ENCODE assay signal across 12 cellular contexts in the genomic region with DNA sequence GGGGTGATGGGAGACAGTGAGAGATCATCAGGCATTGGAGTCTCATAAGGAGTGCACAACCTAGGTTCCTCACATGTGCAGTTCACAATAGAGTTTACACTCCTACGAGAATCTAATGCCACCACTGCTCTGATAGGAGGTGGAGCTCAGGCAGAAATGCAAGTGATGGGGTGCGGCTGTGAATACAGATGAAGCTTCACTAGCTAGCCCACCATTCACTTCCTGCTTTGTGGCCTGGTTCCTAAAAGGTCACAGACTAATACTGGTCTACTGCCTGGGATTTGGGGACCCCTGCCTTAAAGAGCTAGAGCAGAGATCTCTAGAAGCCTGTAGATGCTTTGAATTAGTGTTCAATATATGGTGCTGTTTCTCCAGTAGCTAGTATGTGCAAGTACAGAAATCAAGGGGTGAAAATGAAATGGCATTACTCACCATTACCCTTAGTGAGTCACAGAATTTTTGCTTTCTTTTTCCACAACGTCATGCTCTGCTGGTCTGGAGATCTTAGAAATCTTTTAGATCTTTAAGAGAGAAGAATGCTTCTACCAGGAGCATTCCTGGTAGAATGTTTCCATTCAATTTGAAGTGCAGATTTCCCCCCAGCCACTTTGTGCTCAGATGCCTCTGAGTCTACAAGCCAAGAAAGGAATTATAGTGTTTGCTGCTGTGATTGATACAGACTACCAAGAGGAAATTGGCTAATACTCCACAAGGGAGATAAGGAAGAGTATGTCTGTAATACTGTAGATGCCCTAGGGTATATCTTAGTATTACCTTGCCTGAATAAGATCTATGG.
A peak's percentile ranks its signal among the peaks of the same experiment; 100 is the strongest.
DNase-seq lines count a peak whose midpoint lies in the region; ATAC-seq and TF ChIP-seq lines count a peak whose summit lies in the region.
"Had no signal": no experiment of that assay in that cellular context is flagged by ENCODE, and none has a peak within 500 bp of the region (broad histone marks: within the 10 kb centered on the region; RNA-seq: fewer than 3 reads in every experiment).

No MANE protein-coding gene starts in this region.

- H3K79me2 ChIP-seq in fibroblast of lung (ENCODE audit: control insufficient read depth, insufficient read depth, low read length) = no peaks in the 10 kb centered on the region

- H3K4me1 ChIP-seq in fibroblast of lung (ENCODE audit: control insufficient read depth, extremely low read depth, insufficient read depth, low read length) = no peaks in the 10 kb centered on the region

- no peaks in the 10 kb centered on the region for H3K27me3 ChIP-seq in fibroblast of lung (ENCODE audit: control insufficient read depth, insufficient read depth, low read length)

- H3K36me3 ChIP-seq in fibroblast of lung (ENCODE audit: control insufficient read depth, insufficient read depth, low read length) = no peaks in the 10 kb centered on the region

- H3K9me3 ChIP-seq in fibroblast of lung (ENCODE audit: control insufficient read depth, insufficient read depth, low read depth, low read length) = no peaks in the 10 kb centered on the region

- no peak overlapping the region for H3K9ac ChIP-seq in fibroblast of lung (ENCODE audit: insufficient read depth, low read length)

- H3K27ac ChIP-seq in fibroblast of lung (ENCODE audit: insufficient read depth, low read length) = no peak overlapping the region

- H3K4me2 ChIP-seq in fibroblast of lung (ENCODE audit: extremely low read depth, insufficient read depth, low read length) = no peak overlapping the region

- DNase-seq in COLO829 (ENCODE audit: low spot score) (peak; percentile 1), HK-2 (ENCODE audit: unreplicated experiment) (peak; percentile 20), fibroblast of lung (ENCODE audit: low read depth in 2 of 2) (peak; percentile 69 to 93), NCI-H187 treated with DMSO at 0.1 percent for 48 hours (lab: John Stamatoyannopoulos, UW) (no peak), NCI-H2081 (lab: John Stamatoyannopoulos, UW) (no peak), head of caudate nucleus (no peak)
- DNase-seq: activated CD4-positive, alpha-beta T cell treated with anti-CD3 and anti-CD28 coated beads, Interleukin-2, amount 50 U/mL, for 1 hour; DMS53; endodermal cell; posterior cingulate gyrus had no signal

- intact Hi-C loops in head of caudate nucleus (cut with DNase I) = no loop called here

- H2AFZ ChIP-seq in fibroblast of lung (ENCODE audit: low read length) = no peak overlapping the region

- no peak for TF ChIP-seq CTCF in fibroblast of lung (conservative IDR thresholded peaks at IDR 0.05 in 1 of 2, IDR thresholded peaks at IDR 0.05 in 1 of 2; ENCODE audit: low read depth in 1 of 2, low read length in 2 of 2)

- H4K20me1 ChIP-seq in fibroblast of lung (ENCODE audit: control insufficient read depth, extremely low read depth, insufficient read depth, low read length) = no peaks in the 10 kb centered on the region

- ATAC-seq in GM21619 (IDR thresholded peaks at IDR 0.05; ENCODE audit: unreplicated experiment) = peak; percentile 87
- ATAC-seq in GM18907 (IDR thresholded peaks at IDR 0.05; ENCODE audit: unreplicated experiment) = no peak

- H3K4me3 ChIP-seq in fibroblast of lung (replicated peaks in 1 of 4; ENCODE audit: control extremely low read depth in 1 of 4, insufficient read depth in 1 of 4, low read depth in 3 of 4, low read length in 4 of 4) = no peak overlapping the region

Comparison
In these comparisons a context has a peak if more than half of its experiments do, and no peak if none do; other contexts are left out.
1. DNase-seq: peak in COLO829 (single experiment), HK-2 (single experiment) and fibroblast of lung (2 of 2); none in NCI-H187 treated with DMSO at 0.1 percent for 48 hours (single experiment), NCI-H2081 (0 of 2) and head of caudate nucleus (0 of 42).